ENCODE assay signal across 9 cellular contexts in the genomic region with DNA sequence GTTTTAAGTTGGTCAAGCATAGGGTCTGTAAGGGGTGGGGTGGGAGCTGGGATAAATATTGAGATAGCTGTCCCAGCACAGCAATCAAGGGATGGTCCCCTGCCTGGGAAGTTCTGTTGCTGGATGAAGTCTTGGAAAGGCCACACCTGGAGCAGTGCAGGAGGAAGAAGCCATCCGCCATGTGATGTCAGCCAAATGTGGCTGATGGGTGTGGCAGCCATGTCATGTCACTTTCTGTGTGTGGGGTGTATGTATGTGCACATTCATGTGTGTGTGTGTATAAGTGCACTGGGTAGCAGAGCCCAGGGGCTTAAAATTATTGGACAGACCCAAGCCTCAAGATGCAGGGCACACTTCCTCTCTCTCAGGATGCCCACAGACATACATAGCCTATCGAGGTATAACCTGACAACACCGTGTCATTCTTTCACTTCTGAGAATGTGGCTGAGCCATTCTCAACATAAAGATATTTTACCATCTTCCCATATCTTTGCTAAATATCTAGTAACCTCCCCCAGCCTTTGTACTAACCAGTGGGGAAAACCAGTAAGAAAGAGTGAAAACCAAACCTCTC. TPM values are rescaled to one million over a fixed set of nuclear protein-coding genes. Genes with fewer than 3 reads are reported as not detected.
A peak's percentile ranks its signal among the peaks of the same experiment; 100 is the strongest.
DNase-seq lines count a peak whose midpoint lies in the region; ATAC-seq and TF ChIP-seq lines count a peak whose summit lies in the region.
"Had no signal": no experiment of that assay in that cellular context is flagged by ENCODE, and none has a peak within 500 bp of the region (broad histone marks: within the 10 kb centered on the region; RNA-seq: fewer than 3 reads in every experiment).

No MANE protein-coding gene starts in this region.

- no peaks in the 10 kb centered on the region for H3K27me3 ChIP-seq in DND-41 (ENCODE audit: insufficient read depth, low read length, poor library complexity)

- H3K9me3 ChIP-seq in DND-41 (ENCODE audit: insufficient read depth, low read length, severe bottlenecking), result no peaks in the 10 kb centered on the region

- DNase-seq in DND-41 (no peak), NOMO-1 treated with DMSO at 0.1 percent for 48 hours (lab: John Stamatoyannopoulos, UW; ENCODE audit: unreplicated experiment) (no peak), left lobe of liver (ENCODE audit: low spot score) (no peak), NCI-H69 (lab: John Stamatoyannopoulos, UW) (no peak)
- no peak for DNase-seq in effector memory CD8-positive, alpha-beta T cell
- no peak for DNase-seq in effector CD4-positive, alpha-beta T cell
- DNase-seq: NCI-H1694 treated with DMSO at 0.1 percent for 48 hours had no signal

- no peaks in the 10 kb centered on the region for H3K9me3 Mint-ChIP-seq in effector memory CD8-positive, alpha-beta T cell

- peaks cover 55% of the 10 kb centered on the region for H3K4me1 ChIP-seq in DND-41 (ENCODE audit: insufficient read depth, low read length)

- peak overlapping the region; percentile 74 for H3K27ac ChIP-seq in DND-41 (ENCODE audit: low read length)

- H4K20me1 ChIP-seq in DND-41 (ENCODE audit: insufficient read depth, low read length), result no peaks in the 10 kb centered on the region

- no peaks in the 10 kb centered on the region for H3K27me3 Mint-ChIP-seq in effector memory CD8-positive, alpha-beta T cell

- H3K27ac Mint-ChIP-seq in effector memory CD8-positive, alpha-beta T cell, result peak overlapping the region; percentile 85 to 91

- H3K4me2 ChIP-seq in DND-41 (ENCODE audit: insufficient read depth, low read length), result peak overlapping the region; percentile 39; the same call in 1 of the 2 replicates

- H3K9ac ChIP-seq in DND-41 (ENCODE audit: low read depth, low read length), result peak overlapping the region; percentile 13; the same call in 1 of the 2 replicates

- peak overlapping the region; percentile 67 to 77 for H3K4me3 Mint-ChIP-seq in effector memory CD8-positive, alpha-beta T cell

- peaks cover 72% of the 10 kb centered on the region for H3K36me3 Mint-ChIP-seq in effector memory CD8-positive, alpha-beta T cell (ENCODE audit: insufficient read depth)

- H3K4me3 ChIP-seq in DND-41 (ENCODE audit: low read depth in 1 of 2, low read length in 2 of 2), result no peak overlapping the region

- no peak overlapping the region for H2AFZ ChIP-seq in DND-41 (ENCODE audit: low read depth, low read length)

- peaks cover 95% of the 10 kb centered on the region for H3K36me3 ChIP-seq in DND-41 (ENCODE audit: insufficient read depth, low read length)

- no peak for TF ChIP-seq CTCF in DND-41 (IDR thresholded peaks at IDR 0.05; ENCODE audit: borderline replicate concordance, extremely low read depth, low read length, poor library complexity, severe bottlenecking)

- peaks cover 43% of the 10 kb centered on the region for H3K79me2 ChIP-seq in DND-41 (ENCODE audit: insufficient read depth, low read length)

- peak; percentile 35 for ATAC-seq in DND-41 (ENCODE audit: insufficient read depth, low read depth)
- ATAC-seq in GM19452 (IDR thresholded peaks at IDR 0.05; ENCODE audit: unreplicated experiment), result peak; percentile 59
- ATAC-seq in HG03280 (IDR thresholded peaks at IDR 0.05; ENCODE audit: unreplicated experiment), result peak; percentile 39
- ATAC-seq in effector memory CD8-positive, alpha-beta T cell (replicated peaks), result peak; percentile 43
- no peak for ATAC-seq in left lobe of liver

- peaks cover 40 to 52% of the 10 kb centered on the region in 2 donors for H3K4me1 Mint-ChIP-seq in effector memory CD8-positive, alpha-beta T cell (ENCODE audit: low read depth in 2 of 2)

RNA-seq across cellular contexts. Expression of gene TNFSF10, which starts 11.4 kb away (rescaled TPM):
- 45.3 TPM for total RNA-seq in left lobe of liver
